17 cellular contexts compared by ENCODE assay signal in the genomic region with DNA sequence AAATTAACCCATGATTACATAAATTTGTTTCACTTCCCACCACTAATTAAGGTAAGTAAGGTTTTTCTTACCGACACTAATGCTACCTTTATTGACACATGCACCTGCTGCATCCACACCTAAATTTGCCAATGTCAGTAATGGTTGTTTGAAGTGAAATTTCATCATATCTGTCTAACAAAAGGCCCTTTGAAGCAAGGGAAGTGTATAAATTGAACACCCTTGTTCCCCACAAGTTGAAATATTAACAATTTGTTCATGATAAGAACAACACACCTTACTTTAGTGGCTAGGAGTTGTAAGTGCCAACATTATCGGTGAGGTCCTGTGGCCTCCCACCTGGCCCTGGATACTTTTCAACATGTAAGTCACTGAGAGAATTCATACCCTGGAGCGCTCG.
A peak's percentile ranks its signal among the peaks of the same experiment; 100 is the strongest.
DNase-seq lines count a peak whose midpoint lies in the region; ATAC-seq and TF ChIP-seq lines count a peak whose summit lies in the region.
"Had no signal": no experiment of that assay in that cellular context is flagged by ENCODE, and none has a peak within 500 bp of the region (broad histone marks: within the 10 kb centered on the region; RNA-seq: fewer than 3 reads in every experiment).

No MANE protein-coding gene starts in this region.

- 35 to 56% (median 50%) methylated on average over 4 of the region's 4 CpGs for WGBS in stomach, 5 donors

- peaks cover 19% of the 10 kb centered on the region for H3K36me3 Mint-ChIP-seq in WTC11
- no peaks in the 10 kb centered on the region for H3K36me3 Mint-ChIP-seq in activated T-helper 17 cell treated with anti-CD3 and anti-CD28 coated beads, Interleukin-2, amount 50 U/mL, for 72 hours (ENCODE audit: low read depth)

- no peak overlapping the region for H3K4me3 Mint-ChIP-seq in WTC11
- H3K4me3 Mint-ChIP-seq in activated T-helper 17 cell treated with anti-CD3 and anti-CD28 coated beads, Interleukin-2, amount 50 U/mL, for 72 hours: no peak overlapping the region
- H3K4me3 Mint-ChIP-seq: CD4-positive, alpha-beta T cell had no signal

- no peak overlapping the region for H3K27ac Mint-ChIP-seq in WTC11
- no peak overlapping the region for H3K27ac Mint-ChIP-seq in activated T-helper 17 cell treated with anti-CD3 and anti-CD28 coated beads, Interleukin-2, amount 50 U/mL, for 72 hours
- H3K27ac Mint-ChIP-seq: CD4-positive, alpha-beta T cell had no signal

- peaks cover 2% of the 10 kb centered on the region for H3K27me3 Mint-ChIP-seq in WTC11 (ENCODE audit: low read depth)
- H3K27me3 Mint-ChIP-seq in activated T-helper 17 cell treated with anti-CD3 and anti-CD28 coated beads, Interleukin-2, amount 50 U/mL, for 72 hours: peaks cover 10% of the 10 kb centered on the region
- H3K27me3 Mint-ChIP-seq: CD4-positive, alpha-beta T cell had no signal

- no peak overlapping the region for H3K4me3 ChIP-seq in stomach
- H3K4me3 ChIP-seq: K562 had no signal

- H3K9me3 ChIP-seq in stomach: no peaks in the 10 kb centered on the region
- H3K9me3 ChIP-seq: BE2C had no signal

- TF ChIP-seq CTCF in WTC11 (IDR thresholded peaks at IDR 0.05): no peak
- no peak for TF ChIP-seq CTCF in stomach (IDR thresholded peaks at IDR 0.05)

- H3K36me3 ChIP-seq in stomach: peaks cover 0 to 58% (median 32%) of the 10 kb centered on the region in 4 donors
- H3K36me3 ChIP-seq: BE2C had no signal

- no peak for ATAC-seq in WTC11
- no peak for ATAC-seq in activated T-helper 17 cell treated with anti-CD3 and anti-CD28 coated beads, Interleukin-2, amount 50 U/mL, for 72 hours (replicated peaks)
- ATAC-seq: K562 had no signal

- DNase-seq in NCI-H1417 (lab: John Stamatoyannopoulos, UW): peak in 2 of 3 experiments; percentile 2 to 19
- DNase-seq in NCI-H1417 treated with DMSO at 0.1 percent for 48 hours (lab: John Stamatoyannopoulos, UW): no peak
- DNase-seq in NCI-H2196 treated with DMSO at 0.1 percent for 48 hours (lab: John Stamatoyannopoulos, UW; ENCODE audit: unreplicated experiment): peak; percentile 27
- DNase-seq in WTC11 (ENCODE audit: low spot score): no peak
- peak; percentile 46 for DNase-seq in stomach
- no peak for DNase-seq in NOMO-1 (lab: John Stamatoyannopoulos, UW; ENCODE audit: unreplicated experiment in 2 of 2)
- DNase-seq in G401 (ENCODE audit: low spot score): no peak
- DNase-seq: 8988T; BE2C; CD4-positive, alpha-beta T cell; NCI-H1694 treated with DMSO at 0.1 percent for 48 hours; NCI-H2171 treated with DMSO at 0.1 percent for 48 hours; NCI-H510A; OCI-M1; RPMI8226 had no signal

- CTCF ChIA-PET in WTC11 (lab: Charles Lee): no interaction called here

- peaks cover 26% of the 10 kb centered on the region for H3K4me1 Mint-ChIP-seq in WTC11
- H3K4me1 Mint-ChIP-seq in activated T-helper 17 cell treated with anti-CD3 and anti-CD28 coated beads, Interleukin-2, amount 50 U/mL, for 72 hours: no peaks in the 10 kb centered on the region

- intact Hi-C loops in stomach (cut with DNase I; ENCODE audit: low total_unique reads): no loop called here

- no peaks in the 10 kb centered on the region for H3K27me3 ChIP-seq in stomach
- H3K27me3 ChIP-seq: BE2C had no signal

- peaks cover 16% of the 10 kb centered on the region for H3K9me3 Mint-ChIP-seq in WTC11
- no peaks in the 10 kb centered on the region for H3K9me3 Mint-ChIP-seq in activated T-helper 17 cell treated with anti-CD3 and anti-CD28 coated beads, Interleukin-2, amount 50 U/mL, for 72 hours
- H3K9me3 Mint-ChIP-seq: CD4-positive, alpha-beta T cell had no signal

- H3K4me1 ChIP-seq in stomach: peaks cover 0 to 5% (median 0%) of the 10 kb centered on the region in 4 donors
- H3K4me1 ChIP-seq: BE2C had no signal

- no peak for TF ChIP-seq EP300 in stomach (IDR thresholded peaks at IDR 0.05)

- in situ Hi-C loops in G401 (cut with HindIII; ENCODE audit: low sequenced_read_pairs): no loop called here

- no peak for TF ChIP-seq POLR2A in stomach (IDR thresholded peaks at IDR 0.05)

- POLR2A ChIA-PET in WTC11 (lab: Charles Lee): no interaction called here

- H3K27ac ChIP-seq in stomach: no peak overlapping the region

TF ChIP-seq in WTC11, 78 proteins besides CTCF, POLR2A, EP300 and RAD21:
- TF ChIP-seq NR2C2 (CRISPR knock-in tag; IDR thresholded peaks at IDR 0.05) (no peak), GABPB1 (CRISPR knock-in tag; IDR thresholded peaks at IDR 0.05) (peak; percentile 22; the same call in 1 of the 2 replicates)

Comparison
In these comparisons a context has a peak if more than half of its experiments do, and no peak if none do; other contexts are left out.
1. DNase-seq: peak in NCI-H1417 (2 of 3), NCI-H2196 treated with DMSO at 0.1 percent for 48 hours (single experiment) and stomach (single experiment); none in NCI-H1417 treated with DMSO at 0.1 percent for 48 hours (single experiment), WTC11 (single experiment), NOMO-1 (0 of 2) and G401 (single experiment).